In genomic region chrX:68710870-68711576, GRCh38 we compare ENCODE assay signal across 8 cellular contexts.
DNase-seq lines count a peak whose midpoint lies in the region; ATAC-seq and TF ChIP-seq lines count a peak whose summit lies in the region.
"Had no signal": no experiment of that assay in that cellular context is flagged by ENCODE, and none has a peak within 500 bp of the region (broad histone marks: within the 10 kb centered on the region; RNA-seq: fewer than 3 reads in every experiment).

No MANE protein-coding gene starts in this region.

- H3K4me3 Mint-ChIP-seq in endodermal cell (no peak overlapping the region), neural crest cell (no peak overlapping the region)
- H3K4me3 Mint-ChIP-seq: activated B cell treated with CpG ODN at 0.5 μM for 24 hours had no signal

- ATAC-seq in GM21360 (IDR thresholded peaks at IDR 0.05; ENCODE audit: unreplicated experiment) (peak; percentile 63), HG03097 (IDR thresholded peaks at IDR 0.05; ENCODE audit: low FRiP score, unreplicated experiment) (no peak), HG03045 (IDR thresholded peaks at IDR 0.05; ENCODE audit: unreplicated experiment) (no peak)

- H3K4me1 Mint-ChIP-seq in endodermal cell, result peaks cover 5% of the 10 kb centered on the region
- H3K4me1 Mint-ChIP-seq in neural crest cell, result no peaks in the 10 kb centered on the region
- H3K4me1 Mint-ChIP-seq: activated B cell treated with CpG ODN at 0.5 μM for 24 hours had no signal

- no peaks in the 10 kb centered on the region for H3K27me3 ChIP-seq in NT2/D1 (ENCODE audit: insufficient read depth, insufficient read length)
- H3K27me3 ChIP-seq in endodermal cell (ENCODE audit: control insufficient read depth, insufficient read depth, low read length, poor library complexity, severe bottlenecking), result no peaks in the 10 kb centered on the region

- peaks cover 65% of the 10 kb centered on the region for H3K9me3 Mint-ChIP-seq in endodermal cell
- no peaks in the 10 kb centered on the region for H3K9me3 Mint-ChIP-seq in neural crest cell
- H3K9me3 Mint-ChIP-seq: activated B cell treated with CpG ODN at 0.5 μM for 24 hours had no signal

- H3K27me3 Mint-ChIP-seq in endodermal cell (ENCODE audit: insufficient read depth) (no peaks in the 10 kb centered on the region), neural crest cell (ENCODE audit: low read depth) (no peaks in the 10 kb centered on the region)
- H3K27me3 Mint-ChIP-seq: activated B cell treated with CpG ODN at 0.5 μM for 24 hours had no signal

- no peaks in the 10 kb centered on the region for H3K9me3 ChIP-seq in NT2/D1 (ENCODE audit: insufficient read depth, low read length)
- no peaks in the 10 kb centered on the region for H3K9me3 ChIP-seq in endodermal cell (ENCODE audit: control insufficient read depth, low read length)

- no peak overlapping the region for H3K4me3 ChIP-seq in NT2/D1 (ENCODE audit: insufficient read length, low read depth)
- H3K4me3 ChIP-seq in endodermal cell (ENCODE audit: low read length), result no peak overlapping the region

- H3K9ac ChIP-seq in NT2/D1 (ENCODE audit: insufficient read length, low read depth) (no peak overlapping the region), endodermal cell (ENCODE audit: extremely low read depth, low read length, poor library complexity, severe bottlenecking) (no peak overlapping the region)

- DNase-seq in ELF-1 (ENCODE audit: low read depth, low spot score) (peak; percentile 83), NT2/D1 (ENCODE audit: low read depth, low spot score) (peak; percentile 62), endodermal cell (peak; percentile 87), neural crest cell (ENCODE audit: low read depth, low spot score) (peak; percentile 12)
- DNase-seq: activated B cell treated with CpG ODN at 0.5 μM for 24 hours had no signal

- WGBS in endodermal cell (ENCODE audit: insufficient coverage in 1 of 2, insufficient read length in 1 of 2), 2 experiments, result 80% methylated on average over 1 of the region's 4 CpGs; no CpG with 5 or more reads in 1 of the 2 experiments

- no peak overlapping the region for H3K27ac ChIP-seq in endodermal cell (ENCODE audit: low read depth, low read length)

- H3K36me3 Mint-ChIP-seq in endodermal cell (ENCODE audit: low read depth) (no peaks in the 10 kb centered on the region), neural crest cell (ENCODE audit: low read depth) (no peaks in the 10 kb centered on the region)

- H3K4me1 ChIP-seq in NT2/D1 (ENCODE audit: insufficient read depth, insufficient read length) (peaks cover 3% of the 10 kb centered on the region), endodermal cell (ENCODE audit: control insufficient read depth, insufficient read depth, low read length) (no peaks in the 10 kb centered on the region)

- H3K27ac Mint-ChIP-seq in endodermal cell, result no peak overlapping the region
- no peak overlapping the region for H3K27ac Mint-ChIP-seq in neural crest cell (ENCODE audit: unreplicated experiment)
- H3K27ac Mint-ChIP-seq: activated B cell treated with CpG ODN at 0.5 μM for 24 hours had no signal

- H3K36me3 ChIP-seq in NT2/D1 (ENCODE audit: insufficient read depth, insufficient read length, low read length) (peaks cover 34% of the 10 kb centered on the region), endodermal cell (ENCODE audit: control insufficient read depth, insufficient read depth, low read length) (no peaks in the 10 kb centered on the region)

- TF ChIP-seq CTCF in endodermal cell (conservative IDR thresholded peaks at IDR 0.05) (peak; percentile 79), neural crest cell (conservative IDR thresholded peaks at IDR 0.05) (peak; percentile 67)

Comparison
In these comparisons a context has a peak if more than half of its experiments do, and no peak if none do; other contexts are left out.
1. DNase-seq: peak in every context shown above with its lines; median percentile 87 in endodermal cell; 83 in ELF-1; 62 in NT2/D1; 12 in neural crest cell.